In genomic region chr4:132427125-132427524, GRCh38 we compare ENCODE assay signal across 30 cellular contexts.
"Had no signal": no experiment of that assay in that cellular context is flagged by ENCODE, and none has a peak within 500 bp of the region (broad histone marks: within the 10 kb centered on the region; RNA-seq: fewer than 3 reads in every experiment).

No MANE protein-coding gene starts in this region.

- H3K9ac ChIP-seq: SK-N-SH had no signal

- H3K27me3 ChIP-seq: Peyer's patch, SJCRH30, SJSA1 had no signal

- H3K27me3 Mint-ChIP-seq: T-cell had no signal

- H3K4me1 ChIP-seq: Peyer's patch, SJCRH30, SJSA1 had no signal

- H3K9me3 ChIP-seq: Peyer's patch, SJCRH30, SJSA1, SK-N-SH had no signal

- DNase-seq: NCI-H510A treated with DMSO at 0.1 percent for 48 hours; NCI-H524; NCI-H524 treated with DMSO at 0.1 percent for 48 hours; NCI-H526; NCI-H526 treated with DMSO at 0.1 percent for 48 hours; NCI-H69; NCI-H748 treated with DMSO at 0.1 percent for 48 hours; NCI-H774; NCI-H82; NK-92 treated with Interleukin-12 subunit alpha and Interleukin-12 subunit beta, amount 100 ng/mL, for 24 hours; OCI-M1; PC-3; PC-9; Peyer's patch; Right ventricle myocardium superior; RPMI8226; SHP77; SHP77 treated with DMSO at 0.1 percent for 48 hours; SIG-M5; SJCRH30; SK-N-SH; SW 1271; T-cell; T-helper 1 cell had no signal

- H3K4me2 ChIP-seq: PC-9, SK-N-SH had no signal

- H3K4me3 Mint-ChIP-seq: T-cell had no signal

- ATAC-seq: Panc1, PC-3, Right ventricle myocardium inferior, SK-N-SH treated with all-trans-retinoic acid at 6 μM for 48 hours, T-cell had no signal

- H3K27ac Mint-ChIP-seq: T-cell had no signal

- H2AFZ ChIP-seq: PC-9 had no signal

- H3K36me3 ChIP-seq: Peyer's patch, SJCRH30, SJSA1 had no signal

- H3K4me1 Mint-ChIP-seq: T-cell had no signal

- H3K4me3 ChIP-seq: PC-9, Peyer's patch, SJCRH30, SJSA1, SK-N-MC had no signal

- H3K9me2 ChIP-seq: SK-N-SH had no signal

- H3K27ac ChIP-seq: PC-9, Peyer's patch, RWPE1, SJCRH30, SJSA1, SK-N-MC had no signal

- H3K36me3 Mint-ChIP-seq: T-cell had no signal
